In genomic region chr15:40063563-40064011, GRCh38 we compare ENCODE assay signal across 9 cellular contexts. TPM values are rescaled to one million over a fixed set of nuclear protein-coding genes. Genes with fewer than 3 reads are reported as not detected.
A peak's percentile ranks its signal among the peaks of the same experiment; 100 is the strongest.
DNase-seq lines count a peak whose midpoint lies in the region; ATAC-seq and TF ChIP-seq lines count a peak whose summit lies in the region.
"Had no signal": no experiment of that assay in that cellular context is flagged by ENCODE, and none has a peak within 500 bp of the region (broad histone marks: within the 10 kb centered on the region; RNA-seq: fewer than 3 reads in every experiment).

No MANE protein-coding gene starts in this region.

- H2AFZ ChIP-seq in OCI-LY7 (ENCODE audit: low read length) (no peak overlapping the region), fibroblast of lung (ENCODE audit: low read length) (no peak overlapping the region)

- no peak overlapping the region for H3K9ac ChIP-seq in fibroblast of lung (ENCODE audit: insufficient read depth, low read length)

- DNase-seq in activated CD4-positive, CD25-positive, alpha-beta regulatory T cell treated with anti-CD3 and anti-CD28 coated beads, Interleukin-2, amount 50 U/mL, for 72 hours, result no peak
- DNase-seq in OCI-LY7 (ENCODE audit: low spot score), result no peak
- DNase-seq in fibroblast of lung (ENCODE audit: low read depth in 2 of 2), result peak; percentile 46 to 69
- DNase-seq in renal cortical epithelial cell (ENCODE audit: low read depth), result peak; percentile 86
- no peak for DNase-seq in DMS114 treated with DMSO at 0.1 percent for 48 hours (lab: John Stamatoyannopoulos, UW; ENCODE audit: unreplicated experiment)
- DNase-seq: activated T-cell treated with anti-CD3 and anti-CD28 coated beads, Interleukin-2, amount 50 U/mL, for 1 hour had no signal

- peak overlapping the region; percentile 82 for H3K27ac ChIP-seq in OCI-LY7 (ENCODE audit: low read depth, low read length, poor library complexity, severe bottlenecking)
- peak overlapping the region; percentile 49 for H3K27ac ChIP-seq in fibroblast of lung (ENCODE audit: insufficient read depth, low read length)

- H4K20me1 ChIP-seq in OCI-LY7 (ENCODE audit: insufficient read depth, low read length) (no peaks in the 10 kb centered on the region), fibroblast of lung (ENCODE audit: control insufficient read depth, extremely low read depth, insufficient read depth, low read length) (no peaks in the 10 kb centered on the region)

- BruUV-seq in OCI-LY7 (replicated peaks; lab: Mats Ljungman, UMichigan), result no TSS peak

- H3K4me3 ChIP-seq in OCI-LY7 (ENCODE audit: low read depth, low read length, poor library complexity, severe bottlenecking) (no peak overlapping the region), fibroblast of lung (replicated peaks in 1 of 4; ENCODE audit: control extremely low read depth in 1 of 4, insufficient read depth in 1 of 4, low read depth in 3 of 4, low read length in 4 of 4) (no peak overlapping the region)

- TF ChIP-seq CTCF in OCI-LY7 (conservative IDR thresholded peaks at IDR 0.05; ENCODE audit: low read length), result no peak
- TF ChIP-seq CTCF in fibroblast of lung (conservative IDR thresholded peaks at IDR 0.05 in 1 of 2, IDR thresholded peaks at IDR 0.05 in 1 of 2; ENCODE audit: low read depth in 1 of 2, low read length in 2 of 2), result no peak

- H3K27me3 ChIP-seq in fibroblast of lung (ENCODE audit: control insufficient read depth, insufficient read depth, low read length), result no peaks in the 10 kb centered on the region

- CTCF ChIA-PET in OCI-LY7 (lab: Charles Lee; ENCODE audit: unreplicated experiment), result no interaction called here

- H3K9me3 ChIP-seq in OCI-LY7 (ENCODE audit: low read length), result no peaks in the 10 kb centered on the region
- H3K9me3 ChIP-seq in fibroblast of lung (ENCODE audit: control insufficient read depth, insufficient read depth, low read depth, low read length), result no peaks in the 10 kb centered on the region

- H3K4me1 ChIP-seq in OCI-LY7 (ENCODE audit: insufficient read depth, low read length, poor library complexity, severe bottlenecking) (peaks cover 38% of the 10 kb centered on the region), fibroblast of lung (ENCODE audit: control insufficient read depth, extremely low read depth, insufficient read depth, low read length) (peaks cover 11% of the 10 kb centered on the region)

- peak; percentile 6 to 34 for ATAC-seq in activated CD4-positive, CD25-positive, alpha-beta regulatory T cell treated with anti-CD3 and anti-CD28 coated beads, Interleukin-2, amount 50 U/mL, for 24 hours
- no peak for ATAC-seq in HG02571 (IDR thresholded peaks at IDR 0.05; ENCODE audit: unreplicated experiment)
- no peak for ATAC-seq in HG03378 (IDR thresholded peaks at IDR 0.05; ENCODE audit: unreplicated experiment)

- intact Hi-C loops in OCI-LY7 (cut with micrococcal nuclease; ENCODE audit: unreplicated experiment), result loop anchor here (1.0 kb wide), 1 partner anchor 35 kb away; no protein-coding TSS in a partner anchor

- H3K4me2 ChIP-seq in OCI-LY7 (ENCODE audit: low read length) (peak overlapping the region; percentile 68), fibroblast of lung (ENCODE audit: extremely low read depth, insufficient read depth, low read length) (peak overlapping the region; percentile 29)

- H3K36me3 ChIP-seq in OCI-LY7 (ENCODE audit: insufficient read depth, low read length) (no peaks in the 10 kb centered on the region), fibroblast of lung (ENCODE audit: control insufficient read depth, insufficient read depth, low read length) (no peaks in the 10 kb centered on the region)

- POLR2A ChIA-PET in OCI-LY7 (lab: Charles Lee), result interaction anchor here (1.0 to 2.1 kb wide), 2 partner anchors 35 to 98 kb away, joined by 3 to 6 read pairs; no protein-coding TSS in a partner anchor

- no peaks in the 10 kb centered on the region for H3K9me2 ChIP-seq in OCI-LY7 (ENCODE audit: insufficient read depth, low read length)

- no peaks in the 10 kb centered on the region for H3K79me2 ChIP-seq in OCI-LY7 (ENCODE audit: insufficient read depth, low read depth, low read length)
- H3K79me2 ChIP-seq in fibroblast of lung (ENCODE audit: control insufficient read depth, insufficient read depth, low read length), result no peaks in the 10 kb centered on the region

RNA-seq across cellular contexts. Expression of gene SRP14, which starts 24.6 kb away (rescaled TPM):
- 188 and 250 TPM in 2 replicates for total RNA-seq in OCI-LY7 (2014; rRNA removed; shearing (Covaris generic))
- 130 TPM in 2 replicates for total RNA-seq in OCI-LY7 (2022)
- 162 and 174 TPM in 2 replicates for total RNA-seq in fibroblast of lung
- 434 and 465 TPM in 2 replicates for polyA plus RNA-seq in fibroblast of lung
- 342 and 345 TPM in 2 replicates for polyA plus RNA-seq in fibroblast of lung (2012)
- polyA minus RNA-seq in fibroblast of lung (ENCODE audit: low replicate concordance), result 9.0 and 17.0 TPM in 2 replicates
- total RNA-seq in renal cortical epithelial cell, result 254 and 635 TPM in 2 replicates

RNA-seq across cellular contexts. Expression of gene BMF, which starts 45.1 kb away (rescaled TPM):
- 4.8 and 5.3 TPM in 2 replicates for total RNA-seq in OCI-LY7 (2014; rRNA removed; shearing (Covaris generic))
- total RNA-seq in OCI-LY7 (2022) (11.1 and 11.3 TPM in 2 replicates), fibroblast of lung (8.6 and 9.5 TPM in 2 replicates), renal cortical epithelial cell (10.8 and 27.2 TPM in 2 replicates)
- polyA plus RNA-seq in fibroblast of lung, result 2.2 TPM in 2 replicates
- polyA plus RNA-seq in fibroblast of lung (2012), result 1.4 and 2.1 TPM in 2 replicates
- polyA minus RNA-seq in fibroblast of lung (ENCODE audit: low replicate concordance), result 6.4 and 13.5 TPM in 2 replicates

Comparison
In these comparisons a context has a peak if more than half of its experiments do, and no peak if none do; other contexts are left out.
1. ATAC-seq: peak in activated CD4-positive, CD25-positive, alpha-beta regulatory T cell treated with anti-CD3 and anti-CD28 coated beads, Interleukin-2, amount 50 U/mL, for 24 hours (2 of 2); none in HG02571 (single experiment) and HG03378 (single experiment).
2. DNase-seq: peak in fibroblast of lung (2 of 2) and renal cortical epithelial cell (single experiment); none in activated CD4-positive, CD25-positive, alpha-beta regulatory T cell treated with anti-CD3 and anti-CD28 coated beads, Interleukin-2, amount 50 U/mL, for 72 hours (single experiment), OCI-LY7 (single experiment) and DMS114 treated with DMSO at 0.1 percent for 48 hours (single experiment).